In genomic region chr1:57281324-57281723, GRCh38 we compare ENCODE assay signal across 17 cellular contexts.
"Had no signal": no experiment of that assay in that cellular context is flagged by ENCODE, and none has a peak within 500 bp of the region (broad histone marks: within the 10 kb centered on the region; RNA-seq: fewer than 3 reads in every experiment).

No MANE protein-coding gene starts in this region.

- H3K36me3 ChIP-seq: lower lobe of right lung, neural progenitor cell, pancreas, tibial artery had no signal

- FAIRE-seq: pancreas, TTC549 had no signal

- DNase-seq: activated naive CD4-positive, alpha-beta T cell treated with anti-CD3 and anti-CD28 coated beads for 36 hours; activated naive CD8-positive, alpha-beta T cell treated with anti-CD3 and anti-CD28 coated beads, Interleukin-2, amount 50 U/mL, for 24 hours; aorta; erythroblast; hippocampal formation; kidney glomerular epithelial cell; lower lobe of right lung; naive B cell; pancreas; stimulated activated CD4-positive, alpha-beta T cell treated with anti-CD3 and anti-CD28 coated beads, Interleukin-15, amount 100 ng/mL, for 24 hours; stimulated activated CD4-positive, alpha-beta T cell treated with anti-CD3 and anti-CD28 coated beads, Interleukin-4, amount 100 ng/mL, for 1 hour; stimulated activated naive CD4-positive, alpha-beta T cell; SW 1271; tibial artery had no signal

- H3K4me3 Mint-ChIP-seq: activated naive CD4-positive, alpha-beta T cell treated with anti-CD3 and anti-CD28 coated beads for 36 hours; activated naive CD8-positive, alpha-beta T cell treated with anti-CD3 and anti-CD28 coated beads, Interleukin-2, amount 50 U/mL, for 24 hours; activated T-helper 17 cell treated with anti-CD3 and anti-CD28 coated beads, Interleukin-2, amount 50 U/mL, for 72 hours; naive B cell; neural progenitor cell had no signal

- H3K4me1 ChIP-seq: lower lobe of right lung, neural progenitor cell, pancreas, tibial artery had no signal

- H3K27ac ChIP-seq: lower lobe of right lung, neural progenitor cell, pancreas, tibial artery had no signal

- H3K9ac ChIP-seq: neural progenitor cell had no signal

- H3K36me3 Mint-ChIP-seq: naive B cell, neural progenitor cell had no signal

- H3K27me3 Mint-ChIP-seq: activated T-helper 17 cell treated with anti-CD3 and anti-CD28 coated beads, Interleukin-2, amount 50 U/mL, for 72 hours had no signal

- H3K9me3 Mint-ChIP-seq: activated naive CD4-positive, alpha-beta T cell treated with anti-CD3 and anti-CD28 coated beads for 36 hours; activated naive CD8-positive, alpha-beta T cell treated with anti-CD3 and anti-CD28 coated beads, Interleukin-2, amount 50 U/mL, for 24 hours; activated T-helper 17 cell treated with anti-CD3 and anti-CD28 coated beads, Interleukin-2, amount 50 U/mL, for 72 hours; neural progenitor cell had no signal

- H3K27me3 ChIP-seq: neural progenitor cell, pancreas, tibial artery had no signal

- H3K27ac Mint-ChIP-seq: activated naive CD4-positive, alpha-beta T cell treated with anti-CD3 and anti-CD28 coated beads for 36 hours; activated naive CD8-positive, alpha-beta T cell treated with anti-CD3 and anti-CD28 coated beads, Interleukin-2, amount 50 U/mL, for 24 hours; activated T-helper 17 cell treated with anti-CD3 and anti-CD28 coated beads, Interleukin-2, amount 50 U/mL, for 72 hours; neural progenitor cell had no signal

- H3K9me3 ChIP-seq: lower lobe of right lung, pancreas, tibial artery had no signal

- ATAC-seq: activated naive CD8-positive, alpha-beta T cell treated with anti-CD3 and anti-CD28 coated beads, Interleukin-2, amount 50 U/mL, for 24 hours; activated T-helper 17 cell treated with anti-CD3 and anti-CD28 coated beads, Interleukin-2, amount 50 U/mL, for 72 hours; pancreas had no signal

- H3K4me1 Mint-ChIP-seq: activated naive CD8-positive, alpha-beta T cell treated with anti-CD3 and anti-CD28 coated beads, Interleukin-2, amount 50 U/mL, for 24 hours; activated T-helper 17 cell treated with anti-CD3 and anti-CD28 coated beads, Interleukin-2, amount 50 U/mL, for 72 hours; naive B cell had no signal

- H3K4me3 ChIP-seq: lower lobe of right lung, neural progenitor cell, pancreas, tibial artery had no signal
